Comparison of ENCODE assay signal across 21 cellular contexts in the genomic region with DNA sequence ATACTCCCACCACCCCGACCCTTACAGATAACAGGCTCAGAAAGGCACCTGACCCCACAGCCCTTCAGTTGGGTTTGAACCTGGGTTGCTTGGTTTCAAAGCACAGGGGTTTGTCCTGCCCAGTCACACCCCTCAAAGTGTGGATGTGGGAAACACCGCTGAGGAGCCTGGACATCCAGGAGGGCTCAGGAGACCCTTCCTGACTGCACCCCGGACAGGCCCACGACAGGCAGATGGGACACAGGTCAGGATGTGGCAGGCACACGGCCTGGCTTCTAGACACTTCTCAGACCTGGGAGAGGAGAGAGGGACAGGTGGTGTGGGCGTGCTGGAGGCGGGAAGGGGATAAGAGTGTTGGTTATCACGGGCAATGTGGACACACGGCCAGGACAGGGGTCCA.
"Had no signal": no experiment of that assay in that cellular context is flagged by ENCODE, and none has a peak within 500 bp of the region (broad histone marks: within the 10 kb centered on the region; RNA-seq: fewer than 3 reads in every experiment).

No MANE protein-coding gene starts in this region.

- H3K4me3 ChIP-seq: body of pancreas, cardiac muscle cell, hepatocyte, right lobe of liver, smooth muscle cell, transverse colon, uterus had no signal

- ATAC-seq: activated T-cell treated with anti-CD3 and anti-CD28 coated beads, Interleukin-2, amount 50 U/mL, for 4 hours; body of pancreas; natural killer cell treated with Interleukin-12 subunit alpha and Interleukin-12 subunit beta and Interleukin-15 and Interleukin-18, amount 100 ng/mL, for 72 hours; right lobe of liver; stimulated activated naive B cell treated with anti-CD40 and anti-IgM and Interleukin-4, amounts not matched to agents 10 μg/mL and 1 μg/mL and 100 μg/mL, for 72 hours had no signal

- H3K4me3 Mint-ChIP-seq: activated CD4-positive, alpha-beta T cell treated with anti-CD3 and anti-CD28 coated beads, Interleukin-2, amount 10 ng/mL, durations not matched to agents 7 days and 5 days; activated naive CD4-positive, alpha-beta T cell treated with anti-CD3 and anti-CD28 coated beads, Interleukin-2, amount 50 U/mL, for 24 hours; activated T-cell treated with anti-CD3 and anti-CD28 coated beads, Interleukin-2, amount 50 U/mL, for 4 hours; natural killer cell treated with Interleukin-12 subunit alpha and Interleukin-12 subunit beta and Interleukin-15 and Interleukin-18, amount 100 ng/mL, for 72 hours; stimulated activated naive B cell treated with anti-CD40 and anti-IgM and Interleukin-4, amounts not matched to agents 10 μg/mL and 1 μg/mL and 100 μg/mL, for 72 hours had no signal

- H3K36me3 Mint-ChIP-seq: activated naive CD4-positive, alpha-beta T cell treated with anti-CD3 and anti-CD28 coated beads, Interleukin-2, amount 50 U/mL, for 24 hours; natural killer cell treated with Interleukin-12 subunit alpha and Interleukin-12 subunit beta and Interleukin-15 and Interleukin-18, amount 100 ng/mL, for 72 hours; stimulated activated naive B cell treated with anti-CD40 and anti-IgM and Interleukin-4, amounts not matched to agents 10 μg/mL and 1 μg/mL and 100 μg/mL, for 72 hours had no signal

- H2AFZ ChIP-seq: hepatocyte had no signal

- FAIRE-seq: TTC549 had no signal

- H3K4me2 ChIP-seq: hepatocyte, smooth muscle cell had no signal

- H3K4me1 Mint-ChIP-seq: activated CD4-positive, alpha-beta T cell treated with anti-CD3 and anti-CD28 coated beads, Interleukin-2, amount 10 ng/mL, durations not matched to agents 7 days and 5 days; activated naive CD4-positive, alpha-beta T cell treated with anti-CD3 and anti-CD28 coated beads, Interleukin-2, amount 50 U/mL, for 24 hours; stimulated activated naive B cell treated with anti-CD40 and anti-IgM and Interleukin-4, amounts not matched to agents 10 μg/mL and 1 μg/mL and 100 μg/mL, for 72 hours had no signal

- H3K79me2 ChIP-seq: hepatocyte had no signal

- H3K27ac ChIP-seq: body of pancreas, cardiac muscle cell, hepatocyte, right lobe of liver, transverse colon, uterus, WERI-Rb-1 had no signal

- H3K9me3 ChIP-seq: right lobe of liver, transverse colon, uterus had no signal

- DNase-seq: activated CD4-positive, alpha-beta T cell treated with anti-CD3 and anti-CD28 coated beads, Interleukin-2, amount 10 ng/mL, durations not matched to agents 7 days and 5 days; activated CD8-positive, alpha-beta memory T cell treated with anti-CD3 and anti-CD28 coated beads, Interleukin-2, amount 50 U/mL, for 48 hours; activated T-cell treated with anti-CD3 and anti-CD28 coated beads, Interleukin-2, amount 50 U/mL, for 4 hours; anterior cingulate cortex; body of pancreas; effector memory CD4-positive, alpha-beta T cell; foreskin melanocyte; stimulated activated CD4-positive, alpha-beta T cell treated with anti-CD3 and anti-CD28 coated beads, Interleukin-15, amount 100 ng/mL, for 24 hours; stimulated activated naive B cell treated with anti-CD40 and anti-IgM and Interleukin-4, amounts not matched to agents 10 μg/mL and 1 μg/mL and 100 μg/mL, for 72 hours; T-helper 1 cell; transverse colon; uterus; WERI-Rb-1 had no signal

- H3K27me3 ChIP-seq: body of pancreas, cardiac muscle cell, hepatocyte, right lobe of liver, transverse colon, uterus had no signal

- H3K36me3 ChIP-seq: cardiac muscle cell, right lobe of liver, transverse colon, uterus, WERI-Rb-1 had no signal

- H3K4me1 ChIP-seq: body of pancreas, right lobe of liver, transverse colon, uterus had no signal

- H3K27me3 Mint-ChIP-seq: activated CD4-positive, alpha-beta T cell treated with anti-CD3 and anti-CD28 coated beads, Interleukin-2, amount 10 ng/mL, durations not matched to agents 7 days and 5 days had no signal

- H3K9me3 Mint-ChIP-seq: activated CD4-positive, alpha-beta T cell treated with anti-CD3 and anti-CD28 coated beads, Interleukin-2, amount 10 ng/mL, durations not matched to agents 7 days and 5 days; activated naive CD4-positive, alpha-beta T cell treated with anti-CD3 and anti-CD28 coated beads, Interleukin-2, amount 50 U/mL, for 24 hours; activated T-cell treated with anti-CD3 and anti-CD28 coated beads, Interleukin-2, amount 50 U/mL, for 4 hours; activated T-helper 2 cell treated with anti-CD3 and anti-CD28 coated beads, Interferon-gamma antibody, Interleukin-2, Interleukin-4, amounts not matched to agents 10 μg/mL and 5 μg/mL and 100 μg/mL, durations not matched to agents 14 hours and 24 hours and 36 hours; natural killer cell treated with Interleukin-12 subunit alpha and Interleukin-12 subunit beta and Interleukin-15 and Interleukin-18, amount 100 ng/mL, for 72 hours; stimulated activated naive B cell treated with anti-CD40 and anti-IgM and Interleukin-4, amounts not matched to agents 10 μg/mL and 1 μg/mL and 100 μg/mL, for 72 hours had no signal

- H3K27ac Mint-ChIP-seq: activated CD4-positive, alpha-beta T cell treated with anti-CD3 and anti-CD28 coated beads, Interleukin-2, amount 10 ng/mL, durations not matched to agents 7 days and 5 days; activated naive CD4-positive, alpha-beta T cell treated with anti-CD3 and anti-CD28 coated beads, Interleukin-2, amount 50 U/mL, for 24 hours; activated T-helper 2 cell treated with anti-CD3 and anti-CD28 coated beads, Interferon-gamma antibody, Interleukin-2, Interleukin-4, amounts not matched to agents 10 μg/mL and 5 μg/mL and 100 μg/mL, durations not matched to agents 14 hours and 24 hours and 36 hours; natural killer cell treated with Interleukin-12 subunit alpha and Interleukin-12 subunit beta and Interleukin-15 and Interleukin-18, amount 100 ng/mL, for 72 hours; stimulated activated naive B cell treated with anti-CD40 and anti-IgM and Interleukin-4, amounts not matched to agents 10 μg/mL and 1 μg/mL and 100 μg/mL, for 72 hours had no signal
